In genomic region chr17:64020068-64020766, GRCh38 we compare ENCODE assay signal across 8 cellular contexts. TPM values are rescaled to one million over a fixed set of nuclear protein-coding genes. Genes with fewer than 3 reads are reported as not detected.
DNase-seq lines count a peak whose midpoint lies in the region; ATAC-seq and TF ChIP-seq lines count a peak whose summit lies in the region.

TSS of gene ICAM2 (minus strand) at chr17:64020633. CDS start at chr17:64006691, 13,942 bp downstream.

- peaks cover 68% of the 10 kb centered on the region for H3K4me1 Mint-ChIP-seq in activated CD4-positive, alpha-beta T cell treated with anti-CD3 and anti-CD28 coated beads for 36 hours
- peaks cover 73 to 74% of the 10 kb centered on the region in 2 donors for H3K4me1 Mint-ChIP-seq in natural killer cell

- peaks cover 7% of the 10 kb centered on the region for H3K36me3 Mint-ChIP-seq in activated CD4-positive, alpha-beta T cell treated with anti-CD3 and anti-CD28 coated beads for 36 hours (ENCODE audit: low read depth)
- H3K36me3 Mint-ChIP-seq in natural killer cell = no peaks in the 10 kb centered on the region

- peak within 1 kb of the TSS; percentile 97 for H3K27ac Mint-ChIP-seq in activated CD4-positive, alpha-beta T cell treated with anti-CD3 and anti-CD28 coated beads for 36 hours
- H3K27ac Mint-ChIP-seq in natural killer cell = peak within 1 kb of the TSS; percentile 94 to 100

- peak; percentile 59 for ATAC-seq in GM19395 (IDR thresholded peaks at IDR 0.05; ENCODE audit: unreplicated experiment)
- peak; percentile 29 for ATAC-seq in HG03565 (IDR thresholded peaks at IDR 0.05; ENCODE audit: unreplicated experiment)
- ATAC-seq in activated CD4-positive, alpha-beta T cell treated with anti-CD3 and anti-CD28 coated beads for 36 hours = peak; percentile 73
- ATAC-seq in natural killer cell = peak; percentile 66 to 89 (median 74)

- POLR2A ChIA-PET in activated CD4-positive, alpha-beta T cell treated with anti-CD3 and anti-CD28 coated beads for 36 hours (lab: Charles Lee) = interaction anchor here (0.5 to 1.8 kb wide), 15 partner anchors 15 to 480 kb away, joined by 3 to 12 read pairs (median 4); partner anchors contain the start of gene TEX2

- no peaks in the 10 kb centered on the region for H3K27me3 Mint-ChIP-seq in activated CD4-positive, alpha-beta T cell treated with anti-CD3 and anti-CD28 coated beads for 36 hours
- no peaks in the 10 kb centered on the region for H3K27me3 Mint-ChIP-seq in natural killer cell (ENCODE audit: low read depth in 2 of 2)

- DNase-seq in AG20443 (ENCODE audit: low spot score) = peak; percentile 17
- peak; percentile 92 for DNase-seq in activated CD4-positive, alpha-beta T cell treated with anti-CD3 and anti-CD28 coated beads for 36 hours
- DNase-seq in natural killer cell = peak; percentile 85
- DNase-seq in HPDE6-E6E7 (ENCODE audit: extremely low spot score) = no peak

- H3K9me3 ChIP-seq in duodenal mucosa (ENCODE audit: control insufficient read depth in 1 of 2, low read length in 2 of 2) (no peaks in the 10 kb centered on the region), stomach smooth muscle (ENCODE audit: control insufficient read depth in 2 of 2, low read length in 2 of 2) (no peaks in the 10 kb centered on the region)

- intact Hi-C loops in activated CD4-positive, alpha-beta T cell treated with anti-CD3 and anti-CD28 coated beads for 36 hours (cut with DNase I, micrococcal nuclease) = loop anchor here (1.0 to 2.0 kb wide), 10 partner anchors 21 to 477 kb away; partner anchors contain the start of genes ERN1 (in 2 of the 2), CCDC47 (in 1 of the 2), POLG2 (in 1 of the 2) and PRR29 (in 1 of the 2)
- intact Hi-C loops in natural killer cell (cut with micrococcal nuclease) = loop anchor here (1.0 to 5.0 kb wide), 2 partner anchors 31 to 178 kb away; partner anchors contain the start of gene SMARCD2

- peak within 1 kb of the TSS; percentile 68 to 91 for H3K9ac ChIP-seq in duodenal mucosa (ENCODE audit: low read depth in 1 of 2, low read length in 2 of 2)
- H3K9ac ChIP-seq in stomach smooth muscle (ENCODE audit: low read length in 2 of 2) = peak within 1 kb of the TSS; percentile 47 to 50

- H3K4me3 Mint-ChIP-seq in activated CD4-positive, alpha-beta T cell treated with anti-CD3 and anti-CD28 coated beads for 36 hours = peak within 1 kb of the TSS; percentile 84
- peak within 1 kb of the TSS; percentile 98 for H3K4me3 Mint-ChIP-seq in natural killer cell

- H3K4me3 ChIP-seq in duodenal mucosa (ENCODE audit: low read depth in 1 of 2, low read length in 2 of 2) (peak within 1 kb of the TSS; percentile 79 to 88), stomach smooth muscle (ENCODE audit: low read length in 2 of 2) (peak within 1 kb of the TSS; percentile 36 to 70)

- no peak for TF ChIP-seq CTCF in natural killer cell (IDR thresholded peaks at IDR 0.05)

- CTCF ChIA-PET in activated CD4-positive, alpha-beta T cell treated with anti-CD3 and anti-CD28 coated beads for 36 hours (lab: Charles Lee) = interaction anchor here (0.6 to 5.5 kb wide), 17 partner anchors 7 to 1045 kb away, joined by 3 to 97 read pairs (median 4); partner anchors contain the start of gene ERN1

- H3K36me3 ChIP-seq in duodenal mucosa (ENCODE audit: control insufficient read depth in 1 of 2, insufficient read depth in 2 of 2, low read length in 2 of 2) (no peaks in the 10 kb centered on the region), stomach smooth muscle (ENCODE audit: control insufficient read depth in 2 of 2, insufficient read depth in 2 of 2, low read length in 2 of 2) (no peaks in the 10 kb centered on the region)

- H3K27ac ChIP-seq in duodenal mucosa (ENCODE audit: low read depth, low read length) (peak within 1 kb of the TSS; percentile 64), stomach smooth muscle (ENCODE audit: low read length) (peak within 1 kb of the TSS; percentile 46)

- H3K4me1 ChIP-seq in duodenal mucosa (ENCODE audit: control insufficient read depth in 1 of 2, insufficient read depth in 2 of 2, low read length in 2 of 2) (peaks cover 10 to 33% of the 10 kb centered on the region in 2 donors), stomach smooth muscle (ENCODE audit: control insufficient read depth, insufficient read depth, low read length) (no peaks in the 10 kb centered on the region)

- H3K9me3 Mint-ChIP-seq in activated CD4-positive, alpha-beta T cell treated with anti-CD3 and anti-CD28 coated beads for 36 hours (ENCODE audit: low read depth) = no peaks in the 10 kb centered on the region
- H3K9me3 Mint-ChIP-seq in natural killer cell = no peaks in the 10 kb centered on the region

- H3K27me3 ChIP-seq in duodenal mucosa (ENCODE audit: control insufficient read depth in 1 of 2, insufficient read depth in 2 of 2, low read length in 2 of 2) = no peaks in the 10 kb centered on the region
- peaks cover 0 to 2% of the 10 kb centered on the region in 2 donors for H3K27me3 ChIP-seq in stomach smooth muscle (ENCODE audit: control insufficient read depth in 1 of 2, insufficient read depth in 2 of 2, low read length in 2 of 2)

RNA-seq across cellular contexts. Expression of gene ICAM2, which starts in this region (rescaled TPM):
- 10 to 100 TPM; 46.6 to 49.0 TPM for total RNA-seq in activated CD4-positive, alpha-beta T cell treated with anti-CD3 and anti-CD28 coated beads for 36 hours
- 10 to 100 TPM; 73.2 to 91.0 (median 78.0) TPM for total RNA-seq in natural killer cell
